6 cellular contexts compared by ENCODE assay signal in the genomic region with DNA sequence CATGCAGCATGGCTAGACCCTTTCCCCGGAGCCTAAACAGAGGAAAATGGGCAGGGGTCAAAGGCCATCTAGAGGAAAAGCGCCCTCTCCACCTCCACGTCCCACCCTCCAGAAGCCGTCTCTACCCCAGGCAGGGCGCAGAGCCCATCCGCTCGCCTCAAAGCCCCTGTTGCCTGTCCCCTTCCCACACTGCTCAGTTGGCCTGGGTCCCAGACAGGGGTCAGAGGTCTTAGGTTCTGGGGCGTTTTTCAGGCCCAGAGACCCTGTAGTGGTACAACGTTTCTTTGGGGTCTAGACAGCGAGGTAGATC. TPM values are rescaled to one million over a fixed set of nuclear protein-coding genes. Genes with fewer than 3 reads are reported as not detected.
DNase-seq lines count a peak whose midpoint lies in the region.

No MANE protein-coding gene starts in this region.

- H3K27me3 Mint-ChIP-seq in activated naive CD4-positive, alpha-beta T cell treated with anti-CD3 and anti-CD28 coated beads for 36 hours (ENCODE audit: low read depth) = no peaks in the 10 kb centered on the region
- peaks cover 4% of the 10 kb centered on the region for H3K27me3 Mint-ChIP-seq in T-helper 2 cell treated with Interferon-gamma antibody and Interleukin-4, amounts not matched to agents 5 μg/mL and 100 μg/mL, for 36 hours (ENCODE audit: low read depth)

- no peaks in the 10 kb centered on the region for H3K9me3 Mint-ChIP-seq in activated naive CD4-positive, alpha-beta T cell treated with anti-CD3 and anti-CD28 coated beads for 36 hours
- no peaks in the 10 kb centered on the region for H3K9me3 Mint-ChIP-seq in T-helper 2 cell treated with Interferon-gamma antibody and Interleukin-4, amounts not matched to agents 5 μg/mL and 100 μg/mL, for 36 hours

- H3K36me3 Mint-ChIP-seq in activated naive CD4-positive, alpha-beta T cell treated with anti-CD3 and anti-CD28 coated beads for 36 hours (ENCODE audit: low read depth) = peaks cover 3% of the 10 kb centered on the region
- H3K36me3 Mint-ChIP-seq in T-helper 2 cell treated with Interferon-gamma antibody and Interleukin-4, amounts not matched to agents 5 μg/mL and 100 μg/mL, for 36 hours (ENCODE audit: low read depth) = peaks cover 5% of the 10 kb centered on the region

- intact Hi-C loops in activated naive CD4-positive, alpha-beta T cell treated with anti-CD3 and anti-CD28 coated beads for 36 hours (cut with micrococcal nuclease) = loop anchor here (1.0 to 10.0 kb wide), 7 partner anchors 30 to 1089 kb away; a partner anchor contains a TSS

- peaks cover 12% of the 10 kb centered on the region for H3K4me1 Mint-ChIP-seq in activated naive CD4-positive, alpha-beta T cell treated with anti-CD3 and anti-CD28 coated beads for 36 hours (ENCODE audit: low read depth)
- peaks cover 21% of the 10 kb centered on the region for H3K4me1 Mint-ChIP-seq in T-helper 2 cell treated with Interferon-gamma antibody and Interleukin-4, amounts not matched to agents 5 μg/mL and 100 μg/mL, for 36 hours (ENCODE audit: low read depth)

- DNase-seq in activated naive CD4-positive, alpha-beta T cell treated with anti-CD3 and anti-CD28 coated beads for 36 hours = no peak
- no peak for DNase-seq in activated naive CD4-positive, alpha-beta T cell treated with Interleukin-2 at 50 U/mL for 16 hours
- no peak for DNase-seq in T-helper 2 cell treated with Interferon-gamma antibody and Interleukin-4, amounts not matched to agents 5 μg/mL and 100 μg/mL, for 36 hours (ENCODE audit: low spot score)
- peak; percentile 24 for DNase-seq in iPS-NIHi7 (ENCODE audit: extremely low spot score)
- DNase-seq in activated effector memory CD4-positive, alpha-beta T cell treated with anti-CD3 and anti-CD28 coated beads, Interleukin-2, amount 50 U/mL, for 16 hours = no peak
- DNase-seq in NK-92 (lab: John Stamatoyannopoulos, UW; ENCODE audit: unreplicated experiment) = no peak

- H3K4me3 Mint-ChIP-seq in activated naive CD4-positive, alpha-beta T cell treated with anti-CD3 and anti-CD28 coated beads for 36 hours = peak overlapping the region; percentile 86
- peak overlapping the region; percentile 85 for H3K4me3 Mint-ChIP-seq in T-helper 2 cell treated with Interferon-gamma antibody and Interleukin-4, amounts not matched to agents 5 μg/mL and 100 μg/mL, for 36 hours

- CTCF ChIA-PET in activated naive CD4-positive, alpha-beta T cell treated with anti-CD3 and anti-CD28 coated beads for 36 hours (lab: Charles Lee) = interaction anchor here (0.6 to 2.4 kb wide), 9 partner anchors 10 to 145 kb away, joined by 3 to 14 read pairs (median 4); a partner anchor contains a TSS

- H3K27ac Mint-ChIP-seq in activated naive CD4-positive, alpha-beta T cell treated with anti-CD3 and anti-CD28 coated beads for 36 hours = peak overlapping the region; percentile 93
- H3K27ac Mint-ChIP-seq in T-helper 2 cell treated with Interferon-gamma antibody and Interleukin-4, amounts not matched to agents 5 μg/mL and 100 μg/mL, for 36 hours = peak overlapping the region; percentile 94

RNA-seq across cellular contexts. Expression of a gene that starts 0.3 kb away (rescaled TPM):
- total RNA-seq in activated naive CD4-positive, alpha-beta T cell treated with anti-CD3 and anti-CD28 coated beads for 36 hours = 10 to 100 TPM; 23.9 to 24.1 TPM

RNA-seq across cellular contexts. Expression of a gene that starts 0.7 kb away (rescaled TPM):
- under 1 TPM; 0.50 to 0.52 TPM for total RNA-seq in activated naive CD4-positive, alpha-beta T cell treated with anti-CD3 and anti-CD28 coated beads for 36 hours

RNA-seq across cellular contexts. Expression of a gene that starts 27.9 kb away (rescaled TPM):
- 10 to 100 TPM; 81.5 to 83.8 TPM for total RNA-seq in activated naive CD4-positive, alpha-beta T cell treated with anti-CD3 and anti-CD28 coated beads for 36 hours

RNA-seq across cellular contexts. Expression of a gene that starts 30.0 kb away (rescaled TPM):
- under 1 TPM; 0.05 to 0.07 TPM for total RNA-seq in activated naive CD4-positive, alpha-beta T cell treated with anti-CD3 and anti-CD28 coated beads for 36 hours

RNA-seq across cellular contexts. Expression of a gene that starts 38.1 kb away (rescaled TPM):
- total RNA-seq in activated naive CD4-positive, alpha-beta T cell treated with anti-CD3 and anti-CD28 coated beads for 36 hours = 100 to 1,000 TPM; 110 to 113 TPM
